Comparison of ENCODE assay signal across 9 cellular contexts in genomic region chr1:120178799-120179419, GRCh38. TPM values are rescaled to one million over a fixed set of nuclear protein-coding genes. Genes with fewer than 3 reads are reported as not detected.
DNase-seq lines count a peak whose midpoint lies in the region; ATAC-seq and TF ChIP-seq lines count a peak whose summit lies in the region.
"Had no signal": no experiment of that assay in that cellular context is flagged by ENCODE, and none has a peak within 500 bp of the region (broad histone marks: within the 10 kb centered on the region; RNA-seq: fewer than 3 reads in every experiment).

No MANE protein-coding gene starts in this region.

- no peak for TF ChIP-seq POLR2A in esophagus squamous epithelium (IDR thresholded peaks at IDR 0.05)

- TF ChIP-seq CTCF in PC-3 (conservative IDR thresholded peaks at IDR 0.05; ENCODE audit: low read depth, low read length) (no peak), esophagus squamous epithelium (IDR thresholded peaks at IDR 0.05) (no peak), osteoblast (IDR thresholded peaks at IDR 0.05; ENCODE audit: extremely low read depth, low read depth, low read length) (peak; percentile 14), nephron progenitor cell (IDR thresholded peaks at IDR 0.05) (no peak)

- no peaks in the 10 kb centered on the region for H3K36me3 ChIP-seq in PC-3 (ENCODE audit: low read depth, low read length)
- no peaks in the 10 kb centered on the region for H3K36me3 ChIP-seq in esophagus squamous epithelium
- H3K36me3 ChIP-seq in osteoblast (ENCODE audit: insufficient read depth, low read length): no peaks in the 10 kb centered on the region

- H3K4me3 ChIP-seq in PC-3 (ENCODE audit: low read length) (no peak overlapping the region), esophagus squamous epithelium (no peak overlapping the region), osteoblast (ENCODE audit: insufficient read depth, low read length) (peak overlapping the region; percentile 26)

- no peaks in the 10 kb centered on the region for H3K36me3 Mint-ChIP-seq in nephron progenitor cell (ENCODE audit: low read depth)

- no peak for ATAC-seq in PC-3

- peak; percentile 1 for DNase-seq in Ammon's horn (ENCODE audit: low spot score)
- DNase-seq in PC-3: no peak
- no peak for DNase-seq in esophagus squamous epithelium (lab: John Stamatoyannopoulos, UW)
- peak; percentile 46 for DNase-seq in osteoblast (ENCODE audit: insufficient read length, low spot score, missing footprints)
- no peak for DNase-seq in hippocampal formation (lab: John Stamatoyannopoulos, UW)
- no peak for DNase-seq in mucosa of gallbladder (ENCODE audit: low spot score)
- no peak for DNase-seq in iPS-NIHi7 (ENCODE audit: extremely low spot score)
- no peak for DNase-seq in nephron progenitor cell
- DNase-seq: effector memory CD4-positive, alpha-beta T cell had no signal

- H3K79me2 ChIP-seq in PC-3 (ENCODE audit: low read length) (peaks cover 15% of the 10 kb centered on the region), osteoblast (ENCODE audit: insufficient read depth, low read length) (peaks cover 30% of the 10 kb centered on the region)

- H3K9ac ChIP-seq in PC-3 (ENCODE audit: low read length): no peak overlapping the region

- H3K27ac ChIP-seq in PC-3 (ENCODE audit: low read length) (no peak overlapping the region), esophagus squamous epithelium (peak overlapping the region in 3 of 4 donors; percentile 72 to 81 (median 72)), osteoblast (ENCODE audit: low read depth, low read length) (peak overlapping the region; percentile 91)

- no peaks in the 10 kb centered on the region for H3K27me3 ChIP-seq in PC-3 (ENCODE audit: low read length)
- no peaks in the 10 kb centered on the region for H3K27me3 ChIP-seq in esophagus squamous epithelium
- H3K27me3 ChIP-seq in osteoblast (ENCODE audit: insufficient read depth, low read length): no peaks in the 10 kb centered on the region

- no peaks in the 10 kb centered on the region for H4K20me1 ChIP-seq in PC-3 (ENCODE audit: low read length)
- H4K20me1 ChIP-seq in osteoblast (ENCODE audit: insufficient read depth, low read length): no peaks in the 10 kb centered on the region

- no peak overlapping the region for H3K4me3 Mint-ChIP-seq in nephron progenitor cell

- H3K9me3 Mint-ChIP-seq in nephron progenitor cell: no peaks in the 10 kb centered on the region

- no peaks in the 10 kb centered on the region for H3K9me2 ChIP-seq in PC-3 (replicated peaks; ENCODE audit: low read length)

- H3K4me1 Mint-ChIP-seq in nephron progenitor cell: peaks cover 21% of the 10 kb centered on the region

- H3K27ac Mint-ChIP-seq in nephron progenitor cell: no peak overlapping the region

- intact Hi-C loops in PC-3 (cut with micrococcal nuclease): no loop called here
- intact Hi-C loops in esophagus squamous epithelium (cut with DNase I): no loop called here

- H3K9me3 ChIP-seq in PC-3 (ENCODE audit: low read length) (no peaks in the 10 kb centered on the region), esophagus squamous epithelium (no peaks in the 10 kb centered on the region), osteoblast (ENCODE audit: low read depth, low read length) (no peaks in the 10 kb centered on the region)

- BruUV-seq in PC-3 (replicated peaks; lab: Mats Ljungman, UMichigan): no TSS peak

- H2AFZ ChIP-seq in PC-3 (ENCODE audit: low read length) (0 out of 2 replicates have a peak overlapping the region, but pooled peaks have one; percentile 9), osteoblast (ENCODE audit: low read length) (peak overlapping the region; percentile 21)

- H3K4me2 ChIP-seq in PC-3 (ENCODE audit: low read length): no peak overlapping the region
- H3K4me2 ChIP-seq in osteoblast (ENCODE audit: insufficient read depth, low read length): peak overlapping the region; percentile 84

- H3K4me1 ChIP-seq in PC-3 (ENCODE audit: insufficient read depth, low read length): peaks cover 2% of the 10 kb centered on the region; the same call in 1 of the 2 replicates
- H3K4me1 ChIP-seq in esophagus squamous epithelium: peaks cover 0 to 32% (median 11%) of the 10 kb centered on the region in 3 donors
- H3K4me1 ChIP-seq in osteoblast (ENCODE audit: insufficient read depth, low read length): peaks cover 25% of the 10 kb centered on the region

- 25 to 44% methylated on average over 2 of the region's 2 CpGs for WGBS in esophagus squamous epithelium, 2 donors

- POLR2A ChIA-PET in PC-3 (lab: Charles Lee; ENCODE audit: unreplicated experiment): no interaction called here

- H3K27me3 Mint-ChIP-seq in nephron progenitor cell (ENCODE audit: low read depth, poor library complexity): peaks cover 4% of the 10 kb centered on the region

- no peaks in the 10 kb centered on the region for H3F3A ChIP-seq in PC-3 (ENCODE audit: low read length, unreplicated experiment)

- CTCF ChIA-PET in PC-3 (lab: Charles Lee): no interaction called here

RNA-seq across cellular contexts. Expression of gene SEC22B, which starts 2.6 kb away (rescaled TPM):
- total RNA-seq in PC-3 (2014; rRNA removed) (14.5 and 16.4 TPM in 2 replicates), esophagus squamous epithelium (10 to 100 TPM in 3 of 4 donors, 1 to 10 TPM in 1; 9.4 to 20.0 (median 15.1) TPM), osteoblast (95.2 and 118 TPM in 2 replicates), mucosa of gallbladder (28.8 TPM)

Comparison
In these comparisons a context has a peak if more than half of its experiments do, and no peak if none do; other contexts are left out.
1. DNase-seq: peak in Ammon's horn (single experiment) and osteoblast (single experiment); none in PC-3 (single experiment), esophagus squamous epithelium (single experiment), hippocampal formation (0 of 2), mucosa of gallbladder (single experiment), iPS-NIHi7 (single experiment) and nephron progenitor cell (single experiment).